ENCODE assay signal across 11 cellular contexts in genomic region chrX:27918799-27919198, GRCh38.
DNase-seq lines count a peak whose midpoint lies in the region; ATAC-seq and TF ChIP-seq lines count a peak whose summit lies in the region.
"Had no signal": no experiment of that assay in that cellular context is flagged by ENCODE, and none has a peak within 500 bp of the region (broad histone marks: within the 10 kb centered on the region; RNA-seq: fewer than 3 reads in every experiment).

No MANE protein-coding gene starts in this region.

- peak; percentile 17 for DNase-seq in D341Med (ENCODE audit: low spot score)
- peak; percentile 26 for DNase-seq in NCI-H345 (lab: John Stamatoyannopoulos, UW)
- peak; percentile 46 for DNase-seq in choroid plexus epithelial cell (ENCODE audit: low read depth)
- DNase-seq in lower lobe of right lung = no peak
- no peak for DNase-seq in naive thymus-derived CD8-positive, alpha-beta T cell
- no peak for DNase-seq in CD1c-positive myeloid dendritic cell (ENCODE audit: extremely low spot score)
- DNase-seq: activated CD4-positive, alpha-beta T cell treated with anti-CD3 and anti-CD28 coated beads for 48 hours; cortex of kidney; NCI-H2171 had no signal

- H3K27me3 Mint-ChIP-seq in naive thymus-derived CD8-positive, alpha-beta T cell = no peaks in the 10 kb centered on the region

- ATAC-seq in lower lobe of right lung (no peak), GM21529 (IDR thresholded peaks at IDR 0.05; ENCODE audit: unreplicated experiment) (no peak), HG02623 (IDR thresholded peaks at IDR 0.05; ENCODE audit: unreplicated experiment) (no peak)
- no peak for ATAC-seq in naive thymus-derived CD8-positive, alpha-beta T cell

- H3K4me3 Mint-ChIP-seq in naive thymus-derived CD8-positive, alpha-beta T cell = no peak overlapping the region

- intact Hi-C loops in lower lobe of right lung (cut with DNase I) = no loop called here

- H3K27me3 ChIP-seq in lower lobe of right lung (ENCODE audit: low read depth) = no peaks in the 10 kb centered on the region

- H3K4me3 ChIP-seq in choroid plexus epithelial cell (ENCODE audit: low read depth, low read length) (no peak overlapping the region), lower lobe of right lung (no peak overlapping the region)

- no peaks in the 10 kb centered on the region for H3K36me3 ChIP-seq in lower lobe of right lung

- POLR2A ChIA-PET in naive thymus-derived CD8-positive, alpha-beta T cell (lab: Charles Lee) = no interaction called here

- no peak overlapping the region for H3K27ac ChIP-seq in lower lobe of right lung

- H3K4me1 ChIP-seq in lower lobe of right lung = no peaks in the 10 kb centered on the region

- H3K9me3 ChIP-seq in lower lobe of right lung = no peaks in the 10 kb centered on the region

- H3K9me3 Mint-ChIP-seq in naive thymus-derived CD8-positive, alpha-beta T cell = peaks cover 0 to 5% (median 0%) of the 10 kb centered on the region in 9 donors

- no peaks in the 10 kb centered on the region for H3K36me3 Mint-ChIP-seq in naive thymus-derived CD8-positive, alpha-beta T cell

- no peaks in the 10 kb centered on the region for H3K4me1 Mint-ChIP-seq in naive thymus-derived CD8-positive, alpha-beta T cell

- peak; percentile 51 for TF ChIP-seq CTCF in choroid plexus epithelial cell (conservative IDR thresholded peaks at IDR 0.05; ENCODE audit: low read depth, low read length)
- peak; percentile 20 for TF ChIP-seq CTCF in lower lobe of right lung (IDR thresholded peaks at IDR 0.05)

- H3K27ac Mint-ChIP-seq in naive thymus-derived CD8-positive, alpha-beta T cell = no peak overlapping the region

Comparison
In these comparisons a context has a peak if more than half of its experiments do, and no peak if none do; other contexts are left out.
1. DNase-seq: peak in D341Med (single experiment), NCI-H345 (single experiment) and choroid plexus epithelial cell (single experiment); none in lower lobe of right lung (single experiment), naive thymus-derived CD8-positive, alpha-beta T cell (0 of 10) and CD1c-positive myeloid dendritic cell (single experiment).